2 cellular contexts compared by ENCODE assay signal in the genomic region with DNA sequence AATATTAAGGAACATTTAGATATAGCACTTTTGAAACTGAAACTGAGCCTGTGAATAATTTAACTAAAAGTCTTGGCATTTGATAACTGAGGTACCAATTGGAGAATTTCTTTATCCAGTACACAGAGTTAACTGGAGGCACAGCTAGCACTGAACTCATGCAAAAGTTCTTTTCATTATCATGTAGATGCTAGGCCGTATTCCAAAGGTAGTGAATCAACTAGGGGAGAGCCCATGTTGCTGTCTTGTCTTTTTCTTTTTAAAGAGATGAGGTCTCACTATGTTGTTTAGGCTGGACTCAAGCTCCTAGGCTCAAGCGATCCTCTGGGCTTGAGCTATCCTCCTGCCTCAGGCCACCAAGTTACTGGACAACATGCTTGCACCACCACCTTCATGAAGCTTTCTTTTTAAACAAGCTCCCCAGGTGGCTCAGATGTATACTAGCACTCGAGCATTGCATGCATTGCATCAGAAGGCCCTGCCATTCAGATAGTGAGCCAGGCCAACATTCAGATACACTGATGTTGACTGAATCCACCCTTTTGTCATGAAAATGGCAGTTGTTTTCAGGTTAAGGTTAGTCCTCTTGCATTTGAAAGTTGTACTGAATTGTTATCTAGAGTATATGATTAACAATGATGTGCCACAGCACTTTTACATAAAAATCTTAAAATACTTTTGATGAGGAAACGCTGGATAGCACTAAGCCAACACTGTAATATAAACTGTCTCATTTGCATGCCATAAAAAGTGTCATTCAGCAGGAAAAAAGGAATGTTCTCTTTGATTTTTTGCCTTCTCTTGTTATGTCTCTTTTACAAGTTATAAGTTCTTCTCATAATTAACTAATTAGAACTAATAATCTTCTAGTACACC.
TF ChIP-seq lines count a peak whose summit lies in the region.

No MANE protein-coding gene starts in this region.

TF ChIP-seq in K562, 482 proteins besides CTCF, POLR2A, EP300 and RAD21 (continued from another document and continues in another):
- TF ChIP-seq NR4A1 (CRISPR knock-in tag; IDR thresholded peaks at IDR 0.05): no peak
- no peak for TF ChIP-seq NR4A1 (tag; IDR thresholded peaks at IDR 0.05)
- 0 out of 2 replicates have a peak, but pooled peaks have one; percentile 23 for TF ChIP-seq BACH1 (tag; IDR thresholded peaks at IDR 0.05)
- TF ChIP-seq FOXJ2 (tag; IDR thresholded peaks at IDR 0.05): peak; percentile 62
- peak; percentile 45; the same call in 1 of the 2 replicates for TF ChIP-seq ZSCAN32 (CRISPR knock-in tag; IDR thresholded peaks at IDR 0.05)
- no peak for TF ChIP-seq ZNF444 (CRISPR knock-in tag; IDR thresholded peaks at IDR 0.05)
- TF ChIP-seq ZNF174 (CRISPR knock-in tag; IDR thresholded peaks at IDR 0.05): no peak
- TF ChIP-seq ETV6 (IDR thresholded peaks at IDR 0.05; ENCODE audit: borderline replicate concordance in 1 of 2, low read depth in 2 of 2, low read length in 1 of 2): no peak
- TF ChIP-seq ETV6 (CRISPR knock-in tag; IDR thresholded peaks at IDR 0.05; ENCODE audit: borderline replicate concordance): no peak
- TF ChIP-seq CEBPG (CRISPR knock-in tag; IDR thresholded peaks at IDR 0.05): peak; percentile 95
- TF ChIP-seq CEBPG (tag; conservative IDR thresholded peaks at IDR 0.05 in 1 of 2, IDR thresholded peaks at IDR 0.05 in 1 of 2): peak; percentile 81 to 89
- TF ChIP-seq SMAD4 (CRISPR knock-in tag; conservative IDR thresholded peaks at IDR 0.05): peak; percentile 75
- TF ChIP-seq, protein P1, sequence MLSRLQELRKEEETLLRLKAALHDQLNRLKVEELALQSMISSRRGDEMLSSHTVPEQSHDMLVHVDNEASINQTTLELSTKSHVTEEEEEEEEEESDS (CRISPR knock-in tag; IDR thresholded peaks at IDR 0.05): no peak
- TF ChIP-seq, protein P2, sequence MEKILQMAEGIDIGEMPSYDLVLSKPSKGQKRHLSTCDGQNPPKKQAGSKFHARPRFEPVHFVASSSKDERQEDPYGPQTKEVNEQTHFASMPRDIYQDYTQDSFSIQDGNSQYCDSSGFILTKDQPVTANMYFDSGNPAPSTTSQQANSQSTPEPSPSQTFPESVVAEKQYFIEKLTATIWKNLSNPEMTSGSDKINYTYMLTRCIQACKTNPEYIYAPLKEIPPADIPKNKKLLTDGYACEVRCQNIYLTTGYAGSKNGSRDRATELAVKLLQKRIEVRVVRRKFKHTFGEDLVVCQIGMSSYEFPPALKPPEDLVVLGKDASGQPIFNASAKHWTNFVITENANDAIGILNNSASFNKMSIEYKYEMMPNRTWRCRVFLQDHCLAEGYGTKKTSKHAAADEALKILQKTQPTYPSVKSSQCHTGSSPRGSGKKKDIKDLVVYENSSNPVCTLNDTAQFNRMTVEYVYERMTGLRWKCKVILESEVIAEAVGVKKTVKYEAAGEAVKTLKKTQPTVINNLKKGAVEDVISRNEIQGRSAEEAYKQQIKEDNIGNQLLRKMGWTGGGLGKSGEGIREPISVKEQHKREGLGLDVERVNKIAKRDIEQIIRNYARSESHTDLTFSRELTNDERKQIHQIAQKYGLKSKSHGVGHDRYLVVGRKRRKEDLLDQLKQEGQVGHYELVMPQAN (IDR thresholded peaks at IDR 0.05; ENCODE audit: borderline replicate concordance): no peak
- no peak for TF ChIP-seq PHF20 (IDR thresholded peaks at IDR 0.05; ENCODE audit: partially characterized antibody)
- no peak for TF ChIP-seq JUNB (CRISPR knock-in tag; conservative IDR thresholded peaks at IDR 0.05)
- TF ChIP-seq ELF1 (tag; IDR thresholded peaks at IDR 0.05): no peak
- no peak for TF ChIP-seq STAT5A (IDR thresholded peaks at IDR 0.05; ENCODE audit: borderline replicate concordance, low read length)
- TF ChIP-seq SMC3 (conservative IDR thresholded peaks at IDR 0.05; ENCODE audit: insufficient read depth, low read depth, low read length): no peak
- TF ChIP-seq ZEB2 (IDR thresholded peaks at IDR 0.05): 0 out of 2 replicates have a peak, but pooled peaks have one; percentile 44
- TF ChIP-seq, protein P3, sequence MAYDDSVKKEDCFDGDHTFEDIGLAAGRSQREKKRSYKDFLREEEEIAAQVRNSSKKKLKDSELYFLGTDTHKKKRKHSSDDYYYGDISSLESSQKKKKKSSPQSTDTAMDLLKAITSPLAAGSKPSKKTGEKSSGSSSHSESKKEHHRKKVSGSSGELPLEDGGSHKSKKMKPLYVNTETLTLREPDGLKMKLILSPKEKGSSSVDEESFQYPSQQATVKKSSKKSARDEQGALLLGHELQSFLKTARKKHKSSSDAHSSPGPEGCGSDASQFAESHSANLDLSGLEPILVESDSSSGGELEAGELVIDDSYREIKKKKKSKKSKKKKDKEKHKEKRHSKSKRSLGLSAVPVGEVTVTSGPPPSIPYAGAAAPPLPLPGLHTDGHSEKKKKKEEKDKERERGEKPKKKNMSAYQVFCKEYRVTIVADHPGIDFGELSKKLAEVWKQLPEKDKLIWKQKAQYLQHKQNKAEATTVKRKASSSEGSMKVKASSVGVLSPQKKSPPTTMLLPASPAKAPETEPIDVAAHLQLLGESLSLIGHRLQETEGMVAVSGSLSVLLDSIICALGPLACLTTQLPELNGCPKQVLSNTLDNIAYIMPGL (CRISPR knock-in tag; IDR thresholded peaks at IDR 0.05): no peak
- TF ChIP-seq, protein P4, sequence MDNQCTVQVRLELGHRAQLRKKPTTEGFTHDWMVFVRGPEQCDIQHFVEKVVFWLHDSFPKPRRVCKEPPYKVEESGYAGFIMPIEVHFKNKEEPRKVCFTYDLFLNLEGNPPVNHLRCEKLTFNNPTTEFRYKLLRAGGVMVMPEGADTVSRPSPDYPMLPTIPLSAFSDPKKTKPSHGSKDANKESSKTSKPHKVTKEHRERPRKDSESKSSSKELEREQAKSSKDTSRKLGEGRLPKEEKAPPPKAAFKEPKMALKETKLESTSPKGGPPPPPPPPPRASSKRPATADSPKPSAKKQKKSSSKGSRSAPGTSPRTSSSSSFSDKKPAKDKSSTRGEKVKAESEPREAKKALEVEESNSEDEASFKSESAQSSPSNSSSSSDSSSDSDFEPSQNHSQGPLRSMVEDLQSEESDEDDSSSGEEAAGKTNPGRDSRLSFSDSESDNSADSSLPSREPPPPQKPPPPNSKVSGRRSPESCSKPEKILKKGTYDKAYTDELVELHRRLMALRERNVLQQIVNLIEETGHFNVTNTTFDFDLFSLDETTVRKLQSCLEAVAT (IDR thresholded peaks at IDR 0.05): no peak
- TF ChIP-seq SNIP1 (IDR thresholded peaks at IDR 0.05; ENCODE audit: low read depth): no peak

TF ChIP-seq in SK-N-SH, 30 proteins besides CTCF, POLR2A, EP300 and RAD21 (continued from another document):
- TF ChIP-seq NRF1 (IDR thresholded peaks at IDR 0.05; ENCODE audit: low read depth, low read length) (no peak), POLR2AphosphoS5 (IDR thresholded peaks at IDR 0.05; ENCODE audit: low read depth, low read length) (no peak), TAF1 (IDR thresholded peaks at IDR 0.05; ENCODE audit: borderline replicate concordance, low read depth, low read length) (no peak), MEF2A (IDR thresholded peaks at IDR 0.05; ENCODE audit: borderline replicate concordance, low read depth) (no peak)
- TF ChIP-seq, protein P5, sequence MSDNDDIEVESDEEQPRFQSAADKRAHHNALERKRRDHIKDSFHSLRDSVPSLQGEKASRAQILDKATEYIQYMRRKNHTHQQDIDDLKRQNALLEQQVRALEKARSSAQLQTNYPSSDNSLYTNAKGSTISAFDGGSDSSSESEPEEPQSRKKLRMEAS (IDR thresholded peaks at IDR 0.05; ENCODE audit: low read depth): no peak
- TF ChIP-seq, protein P6, sequence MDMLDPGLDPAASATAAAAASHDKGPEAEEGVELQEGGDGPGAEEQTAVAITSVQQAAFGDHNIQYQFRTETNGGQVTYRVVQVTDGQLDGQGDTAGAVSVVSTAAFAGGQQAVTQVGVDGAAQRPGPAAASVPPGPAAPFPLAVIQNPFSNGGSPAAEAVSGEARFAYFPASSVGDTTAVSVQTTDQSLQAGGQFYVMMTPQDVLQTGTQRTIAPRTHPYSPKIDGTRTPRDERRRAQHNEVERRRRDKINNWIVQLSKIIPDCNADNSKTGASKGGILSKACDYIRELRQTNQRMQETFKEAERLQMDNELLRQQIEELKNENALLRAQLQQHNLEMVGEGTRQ (IDR thresholded peaks at IDR 0.05; ENCODE audit: borderline replicate concordance, low read depth, low read length): no peak
